In genomic region chr9:7011395-7012067, GRCh38 we compare ENCODE assay signal across 13 cellular contexts.
DNase-seq lines count a peak whose midpoint lies in the region; ATAC-seq and TF ChIP-seq lines count a peak whose summit lies in the region.
"Had no signal": no experiment of that assay in that cellular context is flagged by ENCODE, and none has a peak within 500 bp of the region (broad histone marks: within the 10 kb centered on the region; RNA-seq: fewer than 3 reads in every experiment).

No MANE protein-coding gene starts in this region.

- peaks cover 6% of the 10 kb centered on the region for H3K4me1 Mint-ChIP-seq in activated B cell treated with CpG ODN at 0.5 μM for 24 hours

- DNase-seq in activated naive CD4-positive, alpha-beta T cell treated with anti-CD3 and anti-CD28 coated beads, Interleukin-2, amount 50 U/mL, for 72 hours (ENCODE audit: low spot score in 2 of 2) = no peak
- no peak for DNase-seq in activated naive CD4-positive, alpha-beta T cell treated with Interleukin-2 at 50 U/mL for 16 hours
- DNase-seq in activated B cell treated with CpG ODN at 0.5 μM for 24 hours = no peak
- DNase-seq in stimulated activated naive CD8-positive, alpha-beta T cell treated with anti-CD3 and anti-CD28 coated beads, Interleukin-15, Interleukin-2, amounts not matched to agents 100 U/mL and 50 U/mL, for 24 hours = peak; percentile 2
- no peak for DNase-seq in NCI-H748 treated with DMSO at 0.1 percent for 48 hours (lab: John Stamatoyannopoulos, UW)
- no peak for DNase-seq in RPMI8226
- DNase-seq: NCI-H1694 treated with DMSO at 0.1 percent for 48 hours, nucleus accumbens, PC-3, transverse colon had no signal

- H3K27ac Mint-ChIP-seq in activated naive CD4-positive, alpha-beta T cell treated with anti-CD3 and anti-CD28 coated beads, Interleukin-2, amount 50 U/mL, for 72 hours = no peak overlapping the region
- H3K27ac Mint-ChIP-seq in activated B cell treated with CpG ODN at 0.5 μM for 24 hours = peak overlapping the region; percentile 50

- no peaks in the 10 kb centered on the region for H3K27me3 Mint-ChIP-seq in activated B cell treated with CpG ODN at 0.5 μM for 24 hours

- intact Hi-C loops in activated B cell treated with CpG ODN at 0.5 μM for 24 hours (cut with micrococcal nuclease) = no loop called here

- peak; percentile 40 to 58 for ATAC-seq in activated naive CD4-positive, alpha-beta T cell treated with anti-CD3 and anti-CD28 coated beads, Interleukin-2, amount 50 U/mL, for 72 hours
- ATAC-seq in HG03460 (IDR thresholded peaks at IDR 0.05; ENCODE audit: unreplicated experiment) (peak; percentile 72), activated B cell treated with CpG ODN at 0.5 μM for 24 hours (ENCODE audit: low read depth) (no peak), GM21360 (IDR thresholded peaks at IDR 0.05; ENCODE audit: unreplicated experiment) (no peak)
- ATAC-seq in stimulated activated naive CD8-positive, alpha-beta T cell treated with anti-CD3 and anti-CD28 coated beads, Interleukin-15, Interleukin-2, amounts not matched to agents 100 U/mL and 50 U/mL, for 24 hours = peak; percentile 69
- ATAC-seq: esophagus mucosa, PC-3 had no signal

- no peak overlapping the region for H3K4me3 Mint-ChIP-seq in activated B cell treated with CpG ODN at 0.5 μM for 24 hours

- CTCF ChIA-PET in activated B cell treated with CpG ODN at 0.5 μM for 24 hours (lab: Charles Lee) = interaction anchor here (1.0 kb wide), 1 partner anchor 17 kb away, joined by 3 read pairs; no protein-coding TSS in a partner anchor

- no peak for TF ChIP-seq CTCF in activated B cell treated with CpG ODN at 0.5 μM for 24 hours (IDR thresholded peaks at IDR 0.05)

- POLR2A ChIA-PET in activated B cell treated with CpG ODN at 0.5 μM for 24 hours (lab: Charles Lee) = no interaction called here

- H3K9me3 Mint-ChIP-seq in activated naive CD4-positive, alpha-beta T cell treated with anti-CD3 and anti-CD28 coated beads, Interleukin-2, amount 50 U/mL, for 72 hours = peaks cover 4% of the 10 kb centered on the region in 2 donors
- peaks cover 2% of the 10 kb centered on the region for H3K9me3 Mint-ChIP-seq in activated B cell treated with CpG ODN at 0.5 μM for 24 hours

- H3K36me3 Mint-ChIP-seq in activated naive CD4-positive, alpha-beta T cell treated with anti-CD3 and anti-CD28 coated beads, Interleukin-2, amount 50 U/mL, for 72 hours = peaks cover 24 to 40% of the 10 kb centered on the region in 2 donors
- H3K36me3 Mint-ChIP-seq in activated B cell treated with CpG ODN at 0.5 μM for 24 hours (ENCODE audit: low read depth) = peaks cover 73% of the 10 kb centered on the region

Comparison
In these comparisons a context has a peak if more than half of its experiments do, and no peak if none do; other contexts are left out.
1. ATAC-seq: peak in activated naive CD4-positive, alpha-beta T cell treated with anti-CD3 and anti-CD28 coated beads, Interleukin-2, amount 50 U/mL, for 72 hours (2 of 2), HG03460 (single experiment) and stimulated activated naive CD8-positive, alpha-beta T cell treated with anti-CD3 and anti-CD28 coated beads, Interleukin-15, Interleukin-2, amounts not matched to agents 100 U/mL and 50 U/mL, for 24 hours (single experiment); none in activated B cell treated with CpG ODN at 0.5 μM for 24 hours (single experiment) and GM21360 (single experiment).